In genomic region chr12:11754256-11754655, GRCh38 we compare ENCODE assay signal across 32 cellular contexts.
DNase-seq lines count a peak whose midpoint lies in the region; ATAC-seq, FAIRE-seq and TF ChIP-seq lines count a peak whose summit lies in the region.
"Had no signal": no experiment of that assay in that cellular context is flagged by ENCODE, and none has a peak within 500 bp of the region (broad histone marks: within the 10 kb centered on the region; RNA-seq: fewer than 3 reads in every experiment).

No MANE protein-coding gene starts in this region.

- H3K4me3 ChIP-seq in right atrium auricular region (no peak overlapping the region), endodermal cell (ENCODE audit: low read length) (peak overlapping the region; percentile 30)
- H3K4me3 ChIP-seq: GM23248, Peyer's patch, SJCRH30, spleen, tibial nerve had no signal

- H3K27ac ChIP-seq in right atrium auricular region = peak overlapping the region; percentile 50 to 79
- H3K27ac ChIP-seq in endodermal cell (ENCODE audit: low read depth, low read length) = no peak overlapping the region
- H3K27ac ChIP-seq: epithelial cell of prostate, GM23248, SJCRH30, WERI-Rb-1 had no signal

- intact Hi-C loops in left cardiac atrium (cut with DNase I) = loop anchor here (5.0 to 10.0 kb wide), 2 partner anchors 102 to 111 kb away; no protein-coding TSS in a partner anchor

- H3K9me3 ChIP-seq in right atrium auricular region (no peaks in the 10 kb centered on the region), endodermal cell (ENCODE audit: control insufficient read depth, low read length) (no peaks in the 10 kb centered on the region)
- H3K9me3 ChIP-seq: Peyer's patch, SJCRH30, spleen, tibial nerve had no signal

- peaks cover 0 to 64% of the 10 kb centered on the region in 2 donors for H3K4me1 ChIP-seq in right atrium auricular region
- peaks cover 35% of the 10 kb centered on the region for H3K4me1 ChIP-seq in endodermal cell (ENCODE audit: control insufficient read depth, insufficient read depth, low read length)
- H3K4me1 ChIP-seq: SJCRH30 had no signal

- peaks cover 70% of the 10 kb centered on the region for H3K27me3 Mint-ChIP-seq in endodermal cell (ENCODE audit: insufficient read depth)
- H3K27me3 Mint-ChIP-seq in stimulated activated memory B cell treated with anti-CD40 and anti-IgM and Interleukin-4, amounts not matched to agents 10 μg/mL and 1 μg/mL and 100 μg/mL, for 72 hours = no peaks in the 10 kb centered on the region
- H3K27me3 Mint-ChIP-seq: B cell, T-helper 17 cell had no signal

- no peak overlapping the region for H3K4me3 Mint-ChIP-seq in endodermal cell
- no peak overlapping the region for H3K4me3 Mint-ChIP-seq in stimulated activated memory B cell treated with anti-CD40 and anti-IgM and Interleukin-4, amounts not matched to agents 10 μg/mL and 1 μg/mL and 100 μg/mL, for 72 hours
- H3K4me3 Mint-ChIP-seq: activated T-helper 1 cell treated with anti-CD3 and anti-CD28 coated beads, Interleukin-12 subunit alpha, Interleukin-12 subunit beta, Interleukin-2, Interleukin-4 antibody, amounts not matched to agents 30 ng/mL and 10 ng/mL and 1 ng/mL, durations not matched to agents 14 hours and 24 hours and 36 hours; B cell; mesothelial cell of epicardium; natural killer cell; T-helper 17 cell had no signal

- WGBS in endodermal cell (ENCODE audit: insufficient coverage in 1 of 2, insufficient read length in 1 of 2), 2 experiments = 76 to 87% methylated on average over 3 to 4 of the region's 4 CpGs

- peaks cover 4% of the 10 kb centered on the region for H3K36me3 Mint-ChIP-seq in endodermal cell (ENCODE audit: low read depth)
- peaks cover 60% of the 10 kb centered on the region for H3K36me3 Mint-ChIP-seq in stimulated activated memory B cell treated with anti-CD40 and anti-IgM and Interleukin-4, amounts not matched to agents 10 μg/mL and 1 μg/mL and 100 μg/mL, for 72 hours

- H3K27me3 ChIP-seq in right atrium auricular region (no peaks in the 10 kb centered on the region), endodermal cell (ENCODE audit: control insufficient read depth, insufficient read depth, low read length, poor library complexity, severe bottlenecking) (peaks cover 46% of the 10 kb centered on the region)
- H3K27me3 ChIP-seq: Peyer's patch, SJCRH30, spleen, tibial nerve had no signal

- H3K36me3 ChIP-seq in right atrium auricular region (no peaks in the 10 kb centered on the region), endodermal cell (ENCODE audit: control insufficient read depth, insufficient read depth, low read length) (no peaks in the 10 kb centered on the region)
- H3K36me3 ChIP-seq: SJCRH30, WERI-Rb-1 had no signal

- DNase-seq in right atrium auricular region (ENCODE audit: low spot score) (no peak), left cardiac atrium (no peak), endodermal cell (no peak), MV-4-11 (lab: John Stamatoyannopoulos, UW) (no peak), HT-29 (ENCODE audit: low spot score) (no peak), D721Med (ENCODE audit: insufficient read length, low spot score) (no peak)
- DNase-seq: anterior cingulate cortex; caudate nucleus; DMS79 treated with DMSO at 0.1 percent for 48 hours; foreskin fibroblast; GM23248; natural killer cell; NCI-H2171; NCI-H510A treated with DMSO at 0.1 percent for 48 hours; Peyer's patch; retina; SJCRH30; spleen; stimulated activated CD4-positive, alpha-beta T cell treated with anti-CD3 and anti-CD28 coated beads, Interleukin-4, amount 100 ng/mL, for 1 hour; stimulated activated naive CD4-positive, alpha-beta T cell; T-helper 17 cell; WERI-Rb-1 had no signal

- no peak for TF ChIP-seq CTCF in right atrium auricular region (IDR thresholded peaks at IDR 0.05)
- TF ChIP-seq CTCF in endodermal cell (conservative IDR thresholded peaks at IDR 0.05) = no peak
- TF ChIP-seq CTCF in D721Med (IDR thresholded peaks at IDR 0.05; ENCODE audit: insufficient read depth, missing control alignments) = no peak

- H3K4me1 Mint-ChIP-seq in endodermal cell = peaks cover 57% of the 10 kb centered on the region
- peaks cover 80% of the 10 kb centered on the region for H3K4me1 Mint-ChIP-seq in stimulated activated memory B cell treated with anti-CD40 and anti-IgM and Interleukin-4, amounts not matched to agents 10 μg/mL and 1 μg/mL and 100 μg/mL, for 72 hours

- no peak for FAIRE-seq in D721Med (lab: Jason Lieb, UNC)
- FAIRE-seq: HTR-8/SVneo had no signal

- no peak overlapping the region for H3K9ac ChIP-seq in endodermal cell (ENCODE audit: extremely low read depth, low read length, poor library complexity, severe bottlenecking)
- H3K9ac ChIP-seq: GM23248, KMS-11 had no signal

- no peak overlapping the region for H3K27ac Mint-ChIP-seq in endodermal cell
- H3K27ac Mint-ChIP-seq in stimulated activated memory B cell treated with anti-CD40 and anti-IgM and Interleukin-4, amounts not matched to agents 10 μg/mL and 1 μg/mL and 100 μg/mL, for 72 hours = peak overlapping the region; percentile 99
- H3K27ac Mint-ChIP-seq: mesothelial cell of epicardium, natural killer cell had no signal

- H3K9me3 Mint-ChIP-seq in endodermal cell = no peaks in the 10 kb centered on the region
- no peaks in the 10 kb centered on the region for H3K9me3 Mint-ChIP-seq in stimulated activated memory B cell treated with anti-CD40 and anti-IgM and Interleukin-4, amounts not matched to agents 10 μg/mL and 1 μg/mL and 100 μg/mL, for 72 hours
- H3K9me3 Mint-ChIP-seq: activated naive CD4-positive, alpha-beta T cell treated with anti-CD3 and anti-CD28 coated beads, Interleukin-2, amount 50 U/mL, for 72 hours; activated T-helper 1 cell treated with anti-CD3 and anti-CD28 coated beads, Interleukin-12 subunit alpha, Interleukin-12 subunit beta, Interleukin-2, Interleukin-4 antibody, amounts not matched to agents 30 ng/mL and 10 ng/mL and 1 ng/mL, durations not matched to agents 14 hours and 24 hours and 36 hours; mesothelial cell of epicardium; natural killer cell had no signal

- no peak for ATAC-seq in left cardiac atrium
- ATAC-seq in stimulated activated memory B cell treated with anti-CD40 and anti-IgM and Interleukin-4, amounts not matched to agents 10 μg/mL and 1 μg/mL and 100 μg/mL, for 72 hours = no peak
- ATAC-seq in HG02981 (IDR thresholded peaks at IDR 0.05; ENCODE audit: unreplicated experiment) = no peak
- ATAC-seq: activated naive CD4-positive, alpha-beta T cell treated with anti-CD3 and anti-CD28 coated beads, Interleukin-2, amount 50 U/mL, for 72 hours; natural killer cell; T-helper 17 cell had no signal
